In genomic region chr1:111570781-111571181, GRCh38 we compare ENCODE assay signal across 8 cellular contexts. TPM values are rescaled to one million over a fixed set of nuclear protein-coding genes. Genes with fewer than 3 reads are reported as not detected.
A peak's percentile ranks its signal among the peaks of the same experiment; 100 is the strongest.
DNase-seq lines count a peak whose midpoint lies in the region; ATAC-seq, FAIRE-seq and TF ChIP-seq lines count a peak whose summit lies in the region.

No MANE protein-coding gene starts in this region.

- FAIRE-seq in kidney (lab: Jason Lieb, UNC): no peak

- H3K4me3 ChIP-seq in kidney (ENCODE audit: low read length in 2 of 2) (no peak overlapping the region), thoracic aorta (no peak overlapping the region)

- H3K4me1 ChIP-seq in kidney (ENCODE audit: control insufficient read depth in 1 of 2, insufficient read depth in 1 of 2, low read depth in 1 of 2, low read length in 2 of 2) (peaks cover 0 to 4% of the 10 kb centered on the region in 2 donors), thoracic aorta (ENCODE audit: control insufficient read depth in 1 of 2, low read depth in 2 of 2) (peaks cover 5 to 27% of the 10 kb centered on the region in 2 donors)

- H3K27ac ChIP-seq in kidney (ENCODE audit: low read depth in 2 of 2, low read length in 2 of 2): no peak overlapping the region
- no peak overlapping the region for H3K27ac ChIP-seq in thoracic aorta

- DNase-seq in G401 (ENCODE audit: low spot score) (peak; percentile 19), M059J (ENCODE audit: low read depth) (peak; percentile 64), activated T-helper 1 cell treated with Interleukin-2 at 50 U/mL for 16 hours (ENCODE audit: low read depth) (peak; percentile 5), kidney (no peak), thoracic aorta (ENCODE audit: low spot score) (no peak), NCI-H1105 (lab: John Stamatoyannopoulos, UW) (no peak), NCI-H748 treated with DMSO at 0.1 percent for 48 hours (lab: John Stamatoyannopoulos, UW) (no peak), dedifferentiated amniotic fluid mesenchymal stem cell (ENCODE audit: extremely low spot score) (no peak)

- TF ChIP-seq CTCF in kidney (IDR thresholded peaks at IDR 0.05; ENCODE audit: borderline replicate concordance, extremely low read depth, insufficient read depth): peak; percentile 18
- peak; percentile 26 for TF ChIP-seq CTCF in thoracic aorta (IDR thresholded peaks at IDR 0.05)

- no peaks in the 10 kb centered on the region for H3K9me3 ChIP-seq in kidney (ENCODE audit: control insufficient read depth in 1 of 2, low read length in 2 of 2)
- no peaks in the 10 kb centered on the region for H3K9me3 ChIP-seq in thoracic aorta

- no peak for ATAC-seq in thoracic aorta (ENCODE audit: insufficient number of reproducible peaks, low FRiP score, low read depth)

- intact Hi-C loops in kidney (cut with DNase I): no loop called here

- H3K9ac ChIP-seq in kidney (ENCODE audit: low read length in 2 of 2): no peak overlapping the region

- in situ Hi-C loops in G401 (cut with HindIII; ENCODE audit: low sequenced_read_pairs): no loop called here

- H3K27me3 ChIP-seq in thoracic aorta (replicated peaks; ENCODE audit: insufficient read depth): no peaks in the 10 kb centered on the region

- no peaks in the 10 kb centered on the region for H3K36me3 ChIP-seq in kidney (ENCODE audit: control insufficient read depth in 1 of 2, insufficient read depth in 2 of 2, low read length in 2 of 2)
- H3K36me3 ChIP-seq in thoracic aorta: no peaks in the 10 kb centered on the region

RNA-seq across cellular contexts. Expression of gene RAP1A, which starts 48.8 kb away (rescaled TPM):
- 29.9 and 38.6 TPM in 2 replicates for total RNA-seq in G401 (2014; rRNA removed; shearing (Covaris generic))
- total RNA-seq in M059J (2014; rRNA removed; shearing (Covaris generic)): 40.5 and 68.7 TPM in 2 replicates
- total RNA-seq in kidney (91.3 TPM), thoracic aorta (10 to 100 TPM; 67.4 to 75.0 TPM)
- 55.8 TPM for polyA plus RNA-seq in kidney (ENCODE audit: insufficient read depth, low read depth, low replicate concordance)

Comparison
In these comparisons a context has a peak if more than half of its experiments do, and no peak if none do; other contexts are left out.
1. DNase-seq: peak in G401 (single experiment), M059J (single experiment) and activated T-helper 1 cell treated with Interleukin-2 at 50 U/mL for 16 hours (single experiment); none in kidney (single experiment), thoracic aorta (single experiment), NCI-H1105 (single experiment), NCI-H748 treated with DMSO at 0.1 percent for 48 hours (single experiment) and dedifferentiated amniotic fluid mesenchymal stem cell (single experiment).